29 cellular contexts compared by ENCODE assay signal in the genomic region with DNA sequence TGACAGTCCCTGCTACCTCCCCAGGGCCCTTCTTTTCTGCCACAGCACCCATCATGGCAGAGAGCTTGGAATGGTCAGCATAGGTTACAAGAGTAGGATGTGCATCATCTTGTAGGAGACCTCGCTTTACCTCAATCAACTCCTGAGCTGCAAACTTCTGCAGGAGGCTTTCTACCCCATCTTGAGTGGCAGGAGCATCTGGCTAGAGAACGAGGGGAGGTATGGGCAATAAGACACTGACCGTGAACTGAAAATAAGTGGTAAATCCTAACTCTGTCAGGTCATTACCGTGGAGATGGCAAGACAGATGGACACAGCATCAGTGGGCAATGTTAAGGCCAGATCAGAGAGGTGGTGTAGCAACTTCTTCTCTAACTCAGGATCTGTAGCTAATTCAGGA. TPM values are rescaled to one million over a fixed set of nuclear protein-coding genes. Genes with fewer than 3 reads are reported as not detected.
DNase-seq lines count a peak whose midpoint lies in the region; ATAC-seq and TF ChIP-seq lines count a peak whose summit lies in the region.
"Had no signal": no experiment of that assay in that cellular context is flagged by ENCODE, and none has a peak within 500 bp of the region (broad histone marks: within the 10 kb centered on the region; RNA-seq: fewer than 3 reads in every experiment).

No MANE protein-coding gene starts in this region.

- ATAC-seq in activated T-helper 17 cell treated with anti-CD3 and anti-CD28 coated beads, Interleukin-2, amount 50 U/mL, for 72 hours (replicated peaks): no peak
- no peak for ATAC-seq in GM18511 (IDR thresholded peaks at IDR 0.05; ENCODE audit: unreplicated experiment)
- ATAC-seq: activated T-cell treated with anti-CD3 and anti-CD28 coated beads, Interleukin-2, amount 50 U/mL, for 4 hours; gastroesophageal sphincter; HCT116; left colon; psoas muscle had no signal

- H4K8ac ChIP-seq in H9 (replicated peaks; ENCODE audit: insufficient read length, low read depth, low read length): no peak overlapping the region

- no peak overlapping the region for H2AFZ ChIP-seq in H9 (ENCODE audit: low read length)

- DNase-seq in T-helper 1 cell (no peak), H9 (no peak), nephron progenitor cell (no peak), NOMO-1 (lab: John Stamatoyannopoulos, UW; ENCODE audit: unreplicated experiment in 2 of 2) (no peak), NCI-H128 (lab: John Stamatoyannopoulos, UW; ENCODE audit: unreplicated experiment) (no peak)
- DNase-seq: activated CD4-positive, CD25-positive, alpha-beta regulatory T cell; activated T-cell treated with anti-CD3 and anti-CD28 coated beads, Interleukin-2, amount 50 U/mL, for 4 hours; central memory CD4-positive, alpha-beta T cell; hypothalamus; immature natural killer cell; KG1; left colon; NCI-H1417 treated with DMSO at 0.1 percent for 48 hours; NCI-H2081; NCI-H226; Peyer's patch; psoas muscle; SIG-M5; stimulated activated CD4-positive, alpha-beta T cell treated with anti-CD3 and anti-CD28 coated beads, Interleukin-15, amount 100 ng/mL, for 24 hours; stimulated activated naive CD4-positive, alpha-beta T cell treated with Interleukin-2 at 50 U/mL for 16 hours had no signal

- TF ChIP-seq CTCF in H9 (conservative IDR thresholded peaks at IDR 0.05) (no peak), nephron progenitor cell (IDR thresholded peaks at IDR 0.05) (no peak)

- H2BK120ac ChIP-seq in H9 (ENCODE audit: low read depth, low read length, poor library complexity, severe bottlenecking): no peak overlapping the region

- H3K23ac ChIP-seq in H9 (ENCODE audit: insufficient read length, low read depth, low read length): no peak overlapping the region

- H3K36me3 Mint-ChIP-seq in T-helper 1 cell treated with Interleukin-12 subunit alpha and Interleukin-12 subunit beta and Interleukin-4 antibody, amounts not matched to agents 30 μg/mL and 1 μg/mL, for 36 hours (ENCODE audit: low read depth): peaks cover 58% of the 10 kb centered on the region
- H3K36me3 Mint-ChIP-seq in H9 (ENCODE audit: insufficient read depth in 1 of 3, low read depth in 3 of 3) (peaks cover 63 to 83% (median 71%) of the 10 kb centered on the region in 3 experiments), nephron progenitor cell (ENCODE audit: low read depth) (peaks cover 72% of the 10 kb centered on the region)
- peaks cover 81% of the 10 kb centered on the region for H3K36me3 Mint-ChIP-seq in activated T-helper 17 cell treated with anti-CD3 and anti-CD28 coated beads, Interleukin-2, amount 50 U/mL, for 72 hours (ENCODE audit: low read depth)

- H3K79me2 ChIP-seq in H9 (ENCODE audit: insufficient read depth, low read length): peaks cover 8% of the 10 kb centered on the region; the same call in 1 of the 2 replicates

- H3K56ac ChIP-seq in H9 (ENCODE audit: insufficient read length, low read depth, low read length): no peak overlapping the region

- H2BK15ac ChIP-seq in H9 (ENCODE audit: low read depth, low read length): no peak overlapping the region

- H3K18ac ChIP-seq in H9 (ENCODE audit: insufficient read length, low read depth, low read length): no peak overlapping the region

- H3K9me3 ChIP-seq in H9 (ENCODE audit: control insufficient read depth, low read depth, low read length): no peaks in the 10 kb centered on the region
- H3K9me3 ChIP-seq: gastroesophageal sphincter, neutrophil, Peyer's patch, psoas muscle, vagina had no signal

- no peak overlapping the region for H3K14ac ChIP-seq in H9 (ENCODE audit: insufficient read depth, low read length)

- H3K4me1 Mint-ChIP-seq in T-helper 1 cell treated with Interleukin-12 subunit alpha and Interleukin-12 subunit beta and Interleukin-4 antibody, amounts not matched to agents 30 μg/mL and 1 μg/mL, for 36 hours (ENCODE audit: low read depth): peaks cover 48% of the 10 kb centered on the region
- peaks cover 24 to 28% of the 10 kb centered on the region in 2 experiments for H3K4me1 Mint-ChIP-seq in H9
- peaks cover 26% of the 10 kb centered on the region for H3K4me1 Mint-ChIP-seq in activated T-helper 17 cell treated with anti-CD3 and anti-CD28 coated beads, Interleukin-2, amount 50 U/mL, for 72 hours
- H3K4me1 Mint-ChIP-seq in nephron progenitor cell: peaks cover 23% of the 10 kb centered on the region

- H4K5ac ChIP-seq in H9 (ENCODE audit: insufficient read length, low read depth, low read length): no peak overlapping the region

- no peaks in the 10 kb centered on the region; the same call in 1 of the 2 replicates for H3K4me1 ChIP-seq in H9 (ENCODE audit: insufficient read depth, low read length)
- H3K4me1 ChIP-seq: psoas muscle had no signal

- peak overlapping the region; percentile 41 for H3K27ac Mint-ChIP-seq in T-helper 1 cell treated with Interleukin-12 subunit alpha and Interleukin-12 subunit beta and Interleukin-4 antibody, amounts not matched to agents 30 μg/mL and 1 μg/mL, for 36 hours
- H3K27ac Mint-ChIP-seq in H9 (peak overlapping the region in 2 of 3 experiments; percentile 30 to 69; a peak in 2 of 7 replicates), nephron progenitor cell (peak overlapping the region; percentile 66)
- H3K27ac Mint-ChIP-seq in activated T-helper 17 cell treated with anti-CD3 and anti-CD28 coated beads, Interleukin-2, amount 50 U/mL, for 72 hours: peak overlapping the region; percentile 41

- H3T11ph ChIP-seq in H9 (ENCODE audit: low read length): no peak overlapping the region

- no peak overlapping the region for H3K9ac ChIP-seq in H9 (ENCODE audit: extremely low read depth, insufficient read length, low read length)

- H2BK12ac ChIP-seq in H9 (ENCODE audit: insufficient read length, low read depth, low read length): no peak overlapping the region

- H2BK20ac ChIP-seq in H9 (ENCODE audit: low read depth, low read length, poor library complexity, severe bottlenecking): no peak overlapping the region

- no peak overlapping the region for H3K4me2 ChIP-seq in H9 (ENCODE audit: insufficient read depth, insufficient read length, low read length)

- H3K27me3 ChIP-seq in H9 (ENCODE audit: insufficient read depth, low read length): no peaks in the 10 kb centered on the region
- H3K27me3 ChIP-seq: gastroesophageal sphincter, neutrophil, Peyer's patch, vagina had no signal

- H2BK5ac ChIP-seq in H9 (ENCODE audit: insufficient read length, low read length): no peak overlapping the region

- no peak overlapping the region for H2AK5ac ChIP-seq in H9 (ENCODE audit: insufficient read length, low read length)

- no peak overlapping the region for H4K91ac ChIP-seq in H9 (ENCODE audit: insufficient read length, low read depth, low read length)

- H3K79me1 ChIP-seq in H9 (ENCODE audit: insufficient read depth, low read depth, low read length, poor library complexity, severe bottlenecking): peaks cover 3% of the 10 kb centered on the region

- no peak overlapping the region for H3K27ac ChIP-seq in H9 (ENCODE audit: insufficient read length, low read depth, low read length)
- H3K27ac ChIP-seq: 22Rv1, gastroesophageal sphincter, neutrophil, Peyer's patch, psoas muscle, vagina had no signal

- no peaks in the 10 kb centered on the region for H3K9me3 Mint-ChIP-seq in T-helper 1 cell treated with Interleukin-12 subunit alpha and Interleukin-12 subunit beta and Interleukin-4 antibody, amounts not matched to agents 30 μg/mL and 1 μg/mL, for 36 hours
- H3K9me3 Mint-ChIP-seq in H9: no peaks in the 10 kb centered on the region
- no peaks in the 10 kb centered on the region for H3K9me3 Mint-ChIP-seq in activated T-helper 17 cell treated with anti-CD3 and anti-CD28 coated beads, Interleukin-2, amount 50 U/mL, for 72 hours
- no peaks in the 10 kb centered on the region for H3K9me3 Mint-ChIP-seq in nephron progenitor cell
- H3K9me3 Mint-ChIP-seq: activated T-cell treated with anti-CD3 and anti-CD28 coated beads, Interleukin-2, amount 50 U/mL, for 4 hours; CD14-positive monocyte; immature natural killer cell had no signal

- no peaks in the 10 kb centered on the region for H3K23me2 ChIP-seq in H9 (ENCODE audit: insufficient read length, low read depth, low read length, poor library complexity, severe bottlenecking)

- no peak overlapping the region for H3K4ac ChIP-seq in H9 (ENCODE audit: low read depth, low read length)

- no peaks in the 10 kb centered on the region for H4K20me1 ChIP-seq in H9 (ENCODE audit: control insufficient read depth, insufficient read depth, insufficient read length)

- no CpG with 5 or more reads among the region's 4 CpGs for WGBS in H9 (ENCODE audit: extremely low coverage, insufficient read length, low lambda C conversion rate)

- no peak overlapping the region for H3K4me3 Mint-ChIP-seq in T-helper 1 cell treated with Interleukin-12 subunit alpha and Interleukin-12 subunit beta and Interleukin-4 antibody, amounts not matched to agents 30 μg/mL and 1 μg/mL, for 36 hours
- no peak overlapping the region; a peak in 1 of 5 replicates for H3K4me3 Mint-ChIP-seq in H9
- H3K4me3 Mint-ChIP-seq in activated T-helper 17 cell treated with anti-CD3 and anti-CD28 coated beads, Interleukin-2, amount 50 U/mL, for 72 hours: no peak overlapping the region
- H3K4me3 Mint-ChIP-seq in nephron progenitor cell: no peak overlapping the region
- H3K4me3 Mint-ChIP-seq: activated T-cell treated with anti-CD3 and anti-CD28 coated beads, Interleukin-2, amount 50 U/mL, for 4 hours; CD14-positive monocyte; immature natural killer cell had no signal

- no peaks in the 10 kb centered on the region for H3K27me3 Mint-ChIP-seq in T-helper 1 cell treated with Interleukin-12 subunit alpha and Interleukin-12 subunit beta and Interleukin-4 antibody, amounts not matched to agents 30 μg/mL and 1 μg/mL, for 36 hours (ENCODE audit: low read depth)
- H3K27me3 Mint-ChIP-seq in H9 (ENCODE audit: low read depth) (no peaks in the 10 kb centered on the region), nephron progenitor cell (ENCODE audit: low read depth, poor library complexity) (no peaks in the 10 kb centered on the region)
- H3K27me3 Mint-ChIP-seq in activated T-helper 17 cell treated with anti-CD3 and anti-CD28 coated beads, Interleukin-2, amount 50 U/mL, for 72 hours: no peaks in the 10 kb centered on the region

RNA-seq across cellular contexts. Expression of a gene that starts 7.8 kb away (rescaled TPM):
- total RNA-seq in H9 (2021): 84.1 and 84.4 TPM in 2 replicates
- total RNA-seq in activated T-helper 17 cell treated with anti-CD3 and anti-CD28 coated beads, Interleukin-2, amount 50 U/mL, for 72 hours: 10 to 100 TPM; 59.5 to 71.9 TPM

RNA-seq across cellular contexts. Expression of a gene that starts 22.8 kb away (rescaled TPM):
- total RNA-seq in H9 (2021): 287 and 299 TPM in 2 replicates
- total RNA-seq in activated T-helper 17 cell treated with anti-CD3 and anti-CD28 coated beads, Interleukin-2, amount 50 U/mL, for 72 hours: 1 to 10 TPM; 1.2 to 6.0 TPM

RNA-seq across cellular contexts. Expression of a gene that starts 26.4 kb away (rescaled TPM):
- 58.0 and 64.7 TPM in 2 replicates for total RNA-seq in H9 (2021)
- 10 to 100 TPM; 78.5 to 81.7 TPM for total RNA-seq in activated T-helper 17 cell treated with anti-CD3 and anti-CD28 coated beads, Interleukin-2, amount 50 U/mL, for 72 hours

RNA-seq across cellular contexts. Expression of a gene that starts 26.6 kb away (rescaled TPM):
- 26.2 and 27.9 TPM in 2 replicates for total RNA-seq in H9 (2021)
- total RNA-seq in activated T-helper 17 cell treated with anti-CD3 and anti-CD28 coated beads, Interleukin-2, amount 50 U/mL, for 72 hours: 10 to 100 TPM; 30.6 to 69.2 TPM

RNA-seq across cellular contexts. Expression of a gene that starts 47.5 kb away (rescaled TPM):
- 132 and 135 TPM in 2 replicates for total RNA-seq in H9 (2021)
- 100 to 1,000 TPM; 105 to 124 TPM for total RNA-seq in activated T-helper 17 cell treated with anti-CD3 and anti-CD28 coated beads, Interleukin-2, amount 50 U/mL, for 72 hours

Comparison
In these comparisons a context has a peak if more than half of its experiments do, and no peak if none do; other contexts are left out.
1. RNA of a gene that starts 22.8 kb away (total RNA-seq): 287 to 299 TPM in H9; 1.2 to 6.0 TPM in activated T-helper 17 cell treated with anti-CD3 and anti-CD28 coated beads, Interleukin-2, amount 50 U/mL, for 72 hours; every median in the first group is over 10 times any median in the second.
2. Peak in every context shown above with its lines, with median percentiles within 50 percentile points of each other: H3K27ac Mint-ChIP-seq.